In the genomic region with DNA sequence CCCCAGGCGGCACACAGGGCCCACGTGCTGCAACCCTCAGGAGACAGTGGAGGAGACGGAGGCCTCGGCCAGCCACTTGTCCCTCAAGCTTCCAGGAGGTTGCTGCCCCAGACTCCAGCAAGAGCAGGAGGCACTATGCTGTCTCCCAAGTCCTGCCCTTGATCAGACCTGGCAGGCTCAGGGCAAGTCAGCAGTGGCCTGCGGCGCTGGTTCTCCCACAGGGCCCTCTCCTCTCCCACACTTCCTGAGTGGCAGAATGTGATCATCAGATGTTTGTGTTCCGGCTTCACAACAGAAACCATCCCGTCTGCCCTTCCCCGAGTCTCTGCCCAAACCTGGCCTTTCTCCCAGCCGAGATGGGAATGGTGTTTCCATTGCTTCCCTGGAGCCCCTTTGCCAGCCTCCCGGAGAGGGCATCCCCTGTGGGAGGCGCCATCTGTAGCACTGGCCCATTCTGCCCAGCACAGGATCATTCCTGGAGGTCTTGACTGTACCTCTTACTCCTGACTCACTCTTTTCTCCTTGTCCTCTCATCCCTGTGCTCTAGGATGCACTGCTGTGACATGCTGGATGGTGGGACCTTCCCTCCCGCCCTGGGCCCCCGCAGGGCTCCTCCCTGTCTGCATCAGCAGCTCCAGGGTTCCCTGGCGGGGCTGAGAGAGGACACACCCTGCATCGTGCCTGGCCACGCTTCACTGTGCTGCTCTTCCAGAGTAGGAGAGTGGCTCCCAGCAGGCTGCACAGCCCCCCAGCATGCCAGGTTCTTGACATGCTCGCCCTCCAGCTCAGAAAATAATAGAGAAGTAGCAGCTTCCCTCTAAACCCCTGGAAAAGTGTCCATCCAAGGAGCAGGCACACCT, we compare ENCODE assay signal across 15 cellular contexts.
"Had no signal": no experiment of that assay in that cellular context is flagged by ENCODE, and none has a peak within 500 bp of the region (broad histone marks: within the 10 kb centered on the region; RNA-seq: fewer than 3 reads in every experiment).

No MANE protein-coding gene starts in this region.

- H3K27ac ChIP-seq: gastroesophageal sphincter, heart right ventricle, right lobe of liver, testis, upper lobe of right lung had no signal

- H3K36me3 ChIP-seq: right lobe of liver had no signal

- H3K27me3 ChIP-seq: gastroesophageal sphincter, heart right ventricle, right lobe of liver, testis, upper lobe of right lung had no signal

- H3K4me1 ChIP-seq: right lobe of liver, testis, upper lobe of right lung had no signal

- DNase-seq: activated CD8-positive, alpha-beta T cell treated with anti-CD3 and anti-CD28 coated beads, Interleukin-2, amount 10 ng/mL, durations not matched to agents 7 days and 5 days; activated naive CD4-positive, alpha-beta T cell treated with anti-CD3 and anti-CD28 coated beads, Interleukin-2, amount 10 ng/mL, durations not matched to agents 7 days and 5 days; dermis blood vessel endothelial cell; heart right ventricle; mucosa of descending colon; naive thymus-derived CD8-positive, alpha-beta T cell; occipital lobe; right lobe of liver; stimulated activated naive CD8-positive, alpha-beta T cell treated with anti-CD3 and anti-CD28 coated beads, Interleukin-15, amount 100 ng/mL, for 72 hours; testis; upper lobe of right lung had no signal

- H3K4me3 ChIP-seq: gastroesophageal sphincter, heart right ventricle, mucosa of descending colon, right lobe of liver, smooth muscle cell, testis, upper lobe of right lung had no signal

- H3K9me3 ChIP-seq: gastroesophageal sphincter, heart right ventricle, mucosa of descending colon, right lobe of liver, testis, upper lobe of right lung had no signal

- ATAC-seq: activated CD8-positive, alpha-beta T cell treated with anti-CD3 and anti-CD28 coated beads, Interleukin-2, amount 10 ng/mL, durations not matched to agents 7 days and 5 days; gastroesophageal sphincter; left lobe of liver; mucosa of descending colon; naive thymus-derived CD8-positive, alpha-beta T cell; right lobe of liver; stimulated activated naive CD8-positive, alpha-beta T cell treated with anti-CD3 and anti-CD28 coated beads, Interleukin-15, amount 100 ng/mL, for 72 hours; upper lobe of right lung; WTC11 had no signal
